Comparison of ENCODE assay signal across 8 cellular contexts in genomic region chr19:42132851-42133528, GRCh38. TPM values are rescaled to one million over a fixed set of nuclear protein-coding genes. Genes with fewer than 3 reads are reported as not detected.
DNase-seq lines count a peak whose midpoint lies in the region; ATAC-seq, FAIRE-seq and TF ChIP-seq lines count a peak whose summit lies in the region.

No MANE protein-coding gene starts in this region.

- no peaks in the 10 kb centered on the region for H3K36me3 ChIP-seq in astrocyte (ENCODE audit: insufficient read depth, low read length)
- H3K36me3 ChIP-seq in iPS DF 6.9 (ENCODE audit: control insufficient read depth, insufficient read depth, low read length), result no peaks in the 10 kb centered on the region

- no peaks in the 10 kb centered on the region for H4K20me1 ChIP-seq in astrocyte (ENCODE audit: insufficient read depth, low read length)

- DNase-seq in CD14-positive monocyte (ENCODE audit: low spot score), result peak; percentile 66
- DNase-seq in NCI-H146 (lab: John Stamatoyannopoulos, UW), result peak; percentile 96
- DNase-seq in T-helper 22 cell (ENCODE audit: low read depth), result peak; percentile 68
- DNase-seq in astrocyte (ENCODE audit: low read depth), result no peak
- no peak for DNase-seq in iPS DF 6.9 (ENCODE audit: low read depth, low spot score)
- no peak for DNase-seq in skeletal muscle cell (ENCODE audit: low read depth)

- H3K36me3 Mint-ChIP-seq in CD14-positive monocyte (peaks cover 26 to 33% of the 10 kb centered on the region in 2 donors), astrocyte (ENCODE audit: low read depth, unreplicated experiment) (peaks cover under 1% of the 10 kb centered on the region)

- no peak overlapping the region for H3K27ac ChIP-seq in astrocyte (ENCODE audit: low read depth, low read length)
- no peak overlapping the region for H3K27ac ChIP-seq in iPS DF 6.9 (ENCODE audit: low read length)

- peaks cover 0 to 3% (median 3%) of the 10 kb centered on the region in 3 donors for H3K27me3 Mint-ChIP-seq in CD14-positive monocyte (ENCODE audit: low read depth in 3 of 3)
- peaks cover 30% of the 10 kb centered on the region for H3K27me3 Mint-ChIP-seq in astrocyte (ENCODE audit: low read depth, unreplicated experiment)

- H3K4me3 Mint-ChIP-seq in CD14-positive monocyte (peak overlapping the region; percentile 98 to 99), astrocyte (ENCODE audit: unreplicated experiment) (peak overlapping the region; percentile 14)

- H3K9ac ChIP-seq in astrocyte (ENCODE audit: low read length), result peak overlapping the region; percentile 59

- H3K9me3 Mint-ChIP-seq in CD14-positive monocyte (no peaks in the 10 kb centered on the region), astrocyte (ENCODE audit: unreplicated experiment) (peaks cover 2% of the 10 kb centered on the region)

- ATAC-seq in GM21528 (IDR thresholded peaks at IDR 0.05; ENCODE audit: low FRiP score, unreplicated experiment) (peak; percentile 28), HG02981 (IDR thresholded peaks at IDR 0.05; ENCODE audit: unreplicated experiment) (no peak)

- peak overlapping the region; percentile 59 for H3K4me3 ChIP-seq in astrocyte (ENCODE audit: insufficient read depth, low read depth, low read length)
- peak overlapping the region; percentile 39; the same call in 1 of the 2 replicates for H3K4me3 ChIP-seq in iPS DF 6.9 (ENCODE audit: low read length)
- peak overlapping the region; percentile 49 for H3K4me3 ChIP-seq in skeletal muscle cell (ENCODE audit: low read depth, low read length)

- WGBS in iPS DF 6.9 (ENCODE audit: insufficient coverage, insufficient read length), result no CpG with 5 or more reads among the region's 46 CpGs

- H3K27ac Mint-ChIP-seq in CD14-positive monocyte, result peak overlapping the region; percentile 80 to 97 (median 95)
- H3K27ac Mint-ChIP-seq in astrocyte (ENCODE audit: unreplicated experiment), result no peak overlapping the region

- intact Hi-C loops in CD14-positive monocyte (cut with micrococcal nuclease), result loop anchor here (2.0 to 10.0 kb wide), 7 partner anchors 24 to 192 kb away; partner anchors contain the start of genes GSK3A (in 1 of the 2) and MEGF8 (in 1 of the 2)

- H2AFZ ChIP-seq in astrocyte (ENCODE audit: low read depth, low read length), result peak overlapping the region; percentile 87

- no peak for FAIRE-seq in astrocyte (lab: Jason Lieb, UNC)

- peaks cover 22% of the 10 kb centered on the region for H3K4me1 ChIP-seq in astrocyte (ENCODE audit: insufficient read depth, low read length)
- H3K4me1 ChIP-seq in iPS DF 6.9 (ENCODE audit: control insufficient read depth, insufficient read depth, low read length), result peaks cover 5% of the 10 kb centered on the region; the same call in 1 of the 2 replicates

- H3K27me3 ChIP-seq in astrocyte (ENCODE audit: insufficient read depth, low read length) (peaks cover 4% of the 10 kb centered on the region), iPS DF 6.9 (ENCODE audit: control insufficient read depth, insufficient read depth, low read length) (no peaks in the 10 kb centered on the region; the same call in 1 of the 2 replicates)

- TF ChIP-seq CTCF in CD14-positive monocyte (IDR thresholded peaks at IDR 0.05), result peak; percentile 99
- TF ChIP-seq CTCF in astrocyte (IDR thresholded peaks at IDR 0.05; ENCODE audit: insufficient read depth, low read depth, low read length), result peak; percentile 41

- H3K79me2 ChIP-seq in astrocyte (ENCODE audit: insufficient read depth, low read length), result no peaks in the 10 kb centered on the region

- H3K4me1 Mint-ChIP-seq in CD14-positive monocyte, result peaks cover 54% of the 10 kb centered on the region
- H3K4me1 Mint-ChIP-seq in astrocyte (ENCODE audit: low read depth, unreplicated experiment), result peaks cover 13% of the 10 kb centered on the region

- H3K9me3 ChIP-seq in astrocyte (ENCODE audit: insufficient read depth, low read depth, low read length) (no peaks in the 10 kb centered on the region), iPS DF 6.9 (ENCODE audit: control insufficient read depth, insufficient read depth, low read length) (no peaks in the 10 kb centered on the region)

- H3K4me2 ChIP-seq in astrocyte (ENCODE audit: low read length), result peak overlapping the region; percentile 92

RNA-seq across cellular contexts. Expression of gene POU2F2, which starts 0.7 kb away (rescaled TPM):
- polyA plus RNA-seq in CD14-positive monocyte, result 10 to 100 TPM; 20.0 to 28.2 TPM
- total RNA-seq in astrocyte, result 7.7 and 8.3 TPM in 2 replicates

RNA-seq across cellular contexts. Expression of gene ZNF574, which starts 57.0 kb away (rescaled TPM):
- 1 to 10 TPM; 3.3 to 4.9 TPM for polyA plus RNA-seq in CD14-positive monocyte
- 20.0 and 20.2 TPM in 2 replicates for total RNA-seq in astrocyte

Comparison
In these comparisons a context has a peak if more than half of its experiments do, and no peak if none do; other contexts are left out.
1. DNase-seq: peak in CD14-positive monocyte (single experiment), NCI-H146 (single experiment) and T-helper 22 cell (single experiment); none in astrocyte (single experiment), iPS DF 6.9 (single experiment) and skeletal muscle cell (single experiment).
2. Peak in every context shown above with its lines, with median percentiles within 50 percentile points of each other: H3K4me3 ChIP-seq.